Comparison of ENCODE assay signal across 8 cellular contexts in the genomic region with DNA sequence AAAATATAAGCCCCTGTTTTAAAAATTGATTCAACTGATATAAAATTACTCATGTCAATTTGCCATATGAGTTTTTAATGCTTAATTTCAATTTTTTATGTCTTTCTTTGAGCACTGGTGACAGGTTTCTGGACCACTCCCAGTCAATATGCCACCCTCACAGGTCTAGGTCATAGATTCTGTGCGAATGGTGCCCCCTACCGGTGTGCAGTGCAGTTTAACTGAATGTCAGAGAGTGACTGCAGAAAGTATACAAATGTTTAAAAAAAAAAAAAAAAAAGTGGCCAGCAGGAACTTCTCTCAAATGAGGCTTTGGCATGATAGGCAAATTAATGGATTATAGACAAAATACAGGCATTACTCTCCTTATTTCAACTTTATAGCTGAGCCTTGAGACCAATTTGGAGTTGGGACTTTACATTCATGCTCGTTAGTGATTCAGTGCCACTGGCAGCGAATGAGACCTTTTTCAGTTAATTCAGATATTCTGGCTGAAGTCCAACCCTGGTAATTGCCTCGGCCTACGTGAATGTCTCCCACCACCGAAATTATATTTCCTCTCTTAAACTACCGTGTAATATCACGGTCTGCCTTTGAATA.
DNase-seq lines count a peak whose midpoint lies in the region; ATAC-seq and TF ChIP-seq lines count a peak whose summit lies in the region.

No MANE protein-coding gene starts in this region.

- H3K4me3 Mint-ChIP-seq in activated CD8-positive, alpha-beta T cell treated with anti-CD3 and anti-CD28 coated beads for 36 hours: no peak overlapping the region

- H3K4me3 ChIP-seq in upper lobe of right lung: no peak overlapping the region

- peaks cover 6% of the 10 kb centered on the region for H3K27me3 Mint-ChIP-seq in activated CD8-positive, alpha-beta T cell treated with anti-CD3 and anti-CD28 coated beads for 36 hours

- no peak overlapping the region for H3K27ac ChIP-seq in upper lobe of right lung

- intact Hi-C loops in activated CD8-positive, alpha-beta T cell treated with anti-CD3 and anti-CD28 coated beads for 36 hours (cut with micrococcal nuclease): no loop called here
- intact Hi-C loops in upper lobe of right lung (cut with DNase I): no loop called here

- peak; percentile 43 for TF ChIP-seq CTCF in activated CD8-positive, alpha-beta T cell treated with anti-CD3 and anti-CD28 coated beads for 36 hours (IDR thresholded peaks at IDR 0.05)
- peak; percentile 46 for TF ChIP-seq CTCF in upper lobe of right lung (IDR thresholded peaks at IDR 0.05)

- POLR2A ChIA-PET in activated CD8-positive, alpha-beta T cell treated with anti-CD3 and anti-CD28 coated beads for 36 hours (lab: Charles Lee): no interaction called here

- H3K27me3 ChIP-seq in upper lobe of right lung: no peaks in the 10 kb centered on the region

- no peaks in the 10 kb centered on the region for H3K4me1 Mint-ChIP-seq in activated CD8-positive, alpha-beta T cell treated with anti-CD3 and anti-CD28 coated beads for 36 hours (ENCODE audit: low read depth)

- H3K9me3 ChIP-seq in upper lobe of right lung: no peaks in the 10 kb centered on the region

- peaks cover 10% of the 10 kb centered on the region for H3K4me1 ChIP-seq in upper lobe of right lung

- H3K36me3 Mint-ChIP-seq in activated CD8-positive, alpha-beta T cell treated with anti-CD3 and anti-CD28 coated beads for 36 hours (ENCODE audit: low read depth): no peaks in the 10 kb centered on the region

- DNase-seq in SHP77 (lab: John Stamatoyannopoulos, UW): peak; percentile 2 to 4
- no peak for DNase-seq in SHP77 treated with DMSO at 0.1 percent for 48 hours (lab: John Stamatoyannopoulos, UW)
- DNase-seq in NCI-H146 (lab: John Stamatoyannopoulos, UW): peak; percentile 66
- DNase-seq in activated CD8-positive, alpha-beta T cell treated with anti-CD3 and anti-CD28 coated beads for 36 hours: peak; percentile 53
- peak; percentile 69 for DNase-seq in islet precursor cell
- DNase-seq in upper lobe of right lung: peak; percentile 66
- no peak for DNase-seq in epidermal melanocyte (ENCODE audit: insufficient read length, low spot score)
- no peak for DNase-seq in retina

- H3K9me3 Mint-ChIP-seq in activated CD8-positive, alpha-beta T cell treated with anti-CD3 and anti-CD28 coated beads for 36 hours: no peaks in the 10 kb centered on the region

- ATAC-seq in activated CD8-positive, alpha-beta T cell treated with anti-CD3 and anti-CD28 coated beads for 36 hours: no peak
- peak; percentile 57 for ATAC-seq in upper lobe of right lung

- H3K36me3 ChIP-seq in upper lobe of right lung: no peaks in the 10 kb centered on the region

- CTCF ChIA-PET in activated CD8-positive, alpha-beta T cell treated with anti-CD3 and anti-CD28 coated beads for 36 hours (lab: Charles Lee): no interaction called here

- H3K27ac Mint-ChIP-seq in activated CD8-positive, alpha-beta T cell treated with anti-CD3 and anti-CD28 coated beads for 36 hours: no peak overlapping the region

Comparison
In these comparisons a context has a peak if more than half of its experiments do, and no peak if none do; other contexts are left out.
1. DNase-seq: peak in SHP77 (2 of 2), NCI-H146 (single experiment), activated CD8-positive, alpha-beta T cell treated with anti-CD3 and anti-CD28 coated beads for 36 hours (single experiment), islet precursor cell (single experiment) and upper lobe of right lung (single experiment); none in SHP77 treated with DMSO at 0.1 percent for 48 hours (single experiment), epidermal melanocyte (single experiment) and retina (single experiment).